Comparison of ENCODE assay signal across 8 cellular contexts in the genomic region with DNA sequence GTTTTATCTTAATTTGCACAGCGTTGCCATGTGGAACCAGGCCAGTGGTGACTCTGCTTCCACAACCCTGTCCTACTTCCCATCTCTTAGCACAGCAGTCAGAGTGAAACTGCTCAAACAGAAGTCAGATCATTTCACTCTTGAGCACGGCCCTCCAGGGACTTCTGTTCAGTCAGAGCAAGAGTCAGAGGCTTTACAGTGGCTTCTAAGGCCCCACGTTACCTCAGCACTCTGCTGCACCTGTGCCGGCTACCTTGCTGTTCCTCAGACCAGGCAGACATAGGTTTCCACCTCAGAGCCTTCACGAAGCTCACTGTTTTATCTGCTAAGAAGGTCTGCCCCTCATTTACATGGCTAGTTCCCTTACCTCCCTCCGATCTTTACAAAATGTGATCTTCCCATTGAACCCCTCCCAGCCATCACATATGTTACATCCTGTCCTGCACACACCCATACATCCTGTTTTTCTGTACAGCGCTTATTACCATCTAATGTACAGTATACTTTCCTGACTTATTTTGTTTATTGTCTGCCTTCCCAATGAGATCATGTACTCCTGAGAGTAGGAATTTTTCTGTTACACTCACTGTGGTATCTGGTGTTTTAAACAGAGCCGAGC. TPM values are rescaled to one million over a fixed set of nuclear protein-coding genes. Genes with fewer than 3 reads are reported as not detected.
DNase-seq lines count a peak whose midpoint lies in the region; ATAC-seq and TF ChIP-seq lines count a peak whose summit lies in the region.

No MANE protein-coding gene starts in this region.

- peak; percentile 98 for ATAC-seq in GM18858 (IDR thresholded peaks at IDR 0.05; ENCODE audit: unreplicated experiment)
- peak; percentile 98 for ATAC-seq in GM21825 (IDR thresholded peaks at IDR 0.05; ENCODE audit: unreplicated experiment)

- no peaks in the 10 kb centered on the region for H3K4me1 ChIP-seq in Peyer's patch
- H3K4me1 ChIP-seq in ovary (ENCODE audit: insufficient read depth) = no peaks in the 10 kb centered on the region
- no peaks in the 10 kb centered on the region for H3K4me1 ChIP-seq in BE2C

- no peak for TF ChIP-seq EP300 in ovary (IDR thresholded peaks at IDR 0.05)

- H3K4me3 ChIP-seq in Peyer's patch (no peak overlapping the region), ovary (no peak overlapping the region), BE2C (ENCODE audit: low read depth, low read length) (no peak overlapping the region)

- H3K27me3 ChIP-seq in Peyer's patch = no peaks in the 10 kb centered on the region
- no peaks in the 10 kb centered on the region for H3K27me3 ChIP-seq in ovary
- H3K27me3 ChIP-seq in BE2C = no peaks in the 10 kb centered on the region

- peak overlapping the region in 2 of 4 donors; percentile 3 to 70 for H3K27ac ChIP-seq in Peyer's patch
- no peak overlapping the region for H3K27ac ChIP-seq in ovary

- no peaks in the 10 kb centered on the region for H3K9me3 ChIP-seq in Peyer's patch
- no peaks in the 10 kb centered on the region for H3K9me3 ChIP-seq in ovary
- no peaks in the 10 kb centered on the region for H3K9me3 ChIP-seq in BE2C

- peak in 2 of 3 donors; percentile 73 to 81 for DNase-seq in Peyer's patch
- peak; percentile 4 for DNase-seq in midbrain (lab: John Stamatoyannopoulos, UW)
- DNase-seq in NCI-H146 treated with DMSO at 0.1 percent for 48 hours (lab: John Stamatoyannopoulos, UW; ENCODE audit: unreplicated experiment) = no peak
- no peak for DNase-seq in ovary
- no peak for DNase-seq in BE2C
- DNase-seq in GF-D8 (lab: John Stamatoyannopoulos, UW) = no peak

- 90 to 94% (median 94%) methylated on average over 8 of the region's 8 CpGs for WGBS in ovary, 3 donors

- no peak for TF ChIP-seq POLR2A in Peyer's patch (IDR thresholded peaks at IDR 0.05)
- TF ChIP-seq POLR2A in ovary (IDR thresholded peaks at IDR 0.05) = no peak

- intact Hi-C loops in ovary (cut with DNase I) = no loop called here

- TF ChIP-seq CTCF in Peyer's patch (IDR thresholded peaks at IDR 0.05) (no peak), ovary (IDR thresholded peaks at IDR 0.05) (no peak), BE2C (IDR thresholded peaks at IDR 0.05; ENCODE audit: low read depth, low read length) (no peak)

- H3K36me3 ChIP-seq in Peyer's patch (peaks cover 0 to 88% (median 0%) of the 10 kb centered on the region in 3 donors), ovary (peaks cover 2% of the 10 kb centered on the region), BE2C (peaks cover 31% of the 10 kb centered on the region)

RNA-seq across cellular contexts. Expression of gene TM9SF2, which starts 41.6 kb away (rescaled TPM):
- total RNA-seq in Peyer's patch (100 to 1,000 TPM in 2 of 4 donors, 10 to 100 TPM in 2; 19.8 to 189 (median 107) TPM), ovary (10 to 100 TPM; 57.7 to 93.3 (median 70.6) TPM)
- polyA plus RNA-seq in ovary = 100 to 1,000 TPM in 1 of 2 donors, 10 to 100 TPM in 1; 59.6 to 122 TPM
- polyA plus RNA-seq in BE2C (2012; ENCODE audit: insufficient read depth, insufficient read length, low read depth) = 71.3 TPM

Comparison
In these comparisons a context has a peak if more than half of its experiments do, and no peak if none do; other contexts are left out.
1. DNase-seq: peak in Peyer's patch (2 of 3) and midbrain (single experiment); none in NCI-H146 treated with DMSO at 0.1 percent for 48 hours (single experiment), ovary (0 of 5), BE2C (single experiment) and GF-D8 (single experiment).